8 cellular contexts compared by ENCODE assay signal in genomic region chr14:77457115-77457521, GRCh38.
A peak's percentile ranks its signal among the peaks of the same experiment; 100 is the strongest.
DNase-seq lines count a peak whose midpoint lies in the region; ATAC-seq lines count a peak whose summit lies in the region.

No MANE protein-coding gene starts in this region.

- ATAC-seq in GM18907 (IDR thresholded peaks at IDR 0.05; ENCODE audit: unreplicated experiment) (peak; percentile 27), HG03097 (IDR thresholded peaks at IDR 0.05; ENCODE audit: low FRiP score, unreplicated experiment) (peak; percentile 10), HG03521 (IDR thresholded peaks at IDR 0.05; ENCODE audit: unreplicated experiment) (no peak)

- peak; percentile 13 for DNase-seq in activated naive CD4-positive, alpha-beta T cell treated with anti-CD3 and anti-CD28 coated beads, Interleukin-2, amount 50 U/mL, for 16 hours
- DNase-seq in substantia nigra (lab: John Stamatoyannopoulos, UW) (peak in 3 of 49 donors; percentile 42 to 47 (median 43)), NCI-H128 (lab: John Stamatoyannopoulos, UW; ENCODE audit: unreplicated experiment) (no peak), DMS114 treated with DMSO at 0.1 percent for 48 hours (lab: John Stamatoyannopoulos, UW; ENCODE audit: unreplicated experiment) (no peak)

- peak overlapping the region; percentile 93 for H3K4me3 ChIP-seq in iPS-20b (ENCODE audit: low read length)

- no peaks in the 10 kb centered on the region for H3K9me3 ChIP-seq in iPS-20b (ENCODE audit: insufficient read depth, low read depth, low read length)

- no peaks in the 10 kb centered on the region for H3K27me3 ChIP-seq in iPS-20b (ENCODE audit: insufficient read depth, low read length)

- H3K36me3 ChIP-seq in iPS-20b (ENCODE audit: insufficient read depth, low read depth, low read length) = peaks cover 28% of the 10 kb centered on the region

- H3K27ac ChIP-seq in iPS-20b (ENCODE audit: low read length) = peak overlapping the region; percentile 42
- H3K27ac ChIP-seq in substantia nigra (ENCODE audit: low read depth, low read length, poor library complexity, severe bottlenecking) = peak overlapping the region; percentile 100

- peaks cover 9% of the 10 kb centered on the region; the same call in 1 of the 2 replicates for H3K4me1 ChIP-seq in iPS-20b (ENCODE audit: insufficient read depth, low read length)

- peak overlapping the region; percentile 97 for H3K9ac ChIP-seq in iPS-20b (ENCODE audit: low read depth, low read length)
